Comparison of ENCODE assay signal across 11 cellular contexts in genomic region chr3:72161870-72162617, GRCh38.
DNase-seq lines count a peak whose midpoint lies in the region; ATAC-seq and TF ChIP-seq lines count a peak whose summit lies in the region.
"Had no signal": no experiment of that assay in that cellular context is flagged by ENCODE, and none has a peak within 500 bp of the region (broad histone marks: within the 10 kb centered on the region; RNA-seq: fewer than 3 reads in every experiment).

No MANE protein-coding gene starts in this region.

- TF ChIP-seq CTCF in PC-9 (conservative IDR thresholded peaks at IDR 0.05) (no peak), upper lobe of right lung (IDR thresholded peaks at IDR 0.05) (no peak), type B pancreatic cell (conservative IDR thresholded peaks at IDR 0.05) (no peak)

- H3K36me3 ChIP-seq in PC-9 (ENCODE audit: low read depth) (no peaks in the 10 kb centered on the region), upper lobe of right lung (no peaks in the 10 kb centered on the region), aorta (ENCODE audit: control insufficient read depth in 1 of 2, insufficient read depth in 2 of 2, low read length in 1 of 2) (no peaks in the 10 kb centered on the region)
- H3K36me3 ChIP-seq: neutrophil, tibial artery had no signal

- H3K4me3 ChIP-seq in PC-9 (no peak overlapping the region), upper lobe of right lung (no peak overlapping the region), aorta (ENCODE audit: low read length in 2 of 2) (no peak overlapping the region)
- H3K4me3 ChIP-seq: tibial artery had no signal

- H3K9me3 ChIP-seq in PC-9 (ENCODE audit: insufficient read depth, low read depth) (no peaks in the 10 kb centered on the region), upper lobe of right lung (no peaks in the 10 kb centered on the region), aorta (ENCODE audit: control insufficient read depth, low read length) (no peaks in the 10 kb centered on the region)
- H3K9me3 ChIP-seq: neutrophil, tibial artery had no signal

- H3K27me3 ChIP-seq in PC-9 (ENCODE audit: insufficient read depth, low read depth) (0 out of 2 replicates have a peak, but pooled peaks cover 5% of the 10 kb centered on the region), upper lobe of right lung (no peaks in the 10 kb centered on the region), aorta (ENCODE audit: control insufficient read depth in 1 of 2, insufficient read depth in 2 of 2, low read length in 1 of 2) (no peaks in the 10 kb centered on the region)
- H3K27me3 ChIP-seq: neutrophil, tibial artery had no signal

- H3K9me2 ChIP-seq in PC-9 (ENCODE audit: insufficient read depth) = no peaks in the 10 kb centered on the region

- H3K4me3 Mint-ChIP-seq in type B pancreatic cell = no peak overlapping the region
- H3K4me3 Mint-ChIP-seq: central memory CD8-positive, alpha-beta T cell had no signal

- POLR2A ChIA-PET in PC-9 (lab: Charles Lee; ENCODE audit: unreplicated experiment) = no interaction called here

- intact Hi-C loops in PC-9 (cut with micrococcal nuclease; ENCODE audit: unreplicated experiment) = no loop called here
- intact Hi-C loops in upper lobe of right lung (cut with DNase I) = no loop called here
- intact Hi-C loops in aorta (cut with DNase I) = no loop called here

- H3K27ac ChIP-seq in PC-9 (no peak overlapping the region), upper lobe of right lung (no peak overlapping the region), aorta (ENCODE audit: low read depth in 1 of 2, low read length in 2 of 2) (no peak overlapping the region)
- H3K27ac ChIP-seq: neutrophil, tibial artery had no signal

- H4K20me1 ChIP-seq in PC-9 (ENCODE audit: insufficient read depth) = no peaks in the 10 kb centered on the region

- H3K79me2 ChIP-seq in PC-9 (ENCODE audit: low read depth) = no peaks in the 10 kb centered on the region

- DNase-seq in NCI-H510A treated with DMSO at 0.1 percent for 48 hours (lab: John Stamatoyannopoulos, UW) = peak; percentile 31
- DNase-seq in NCI-H510A (lab: John Stamatoyannopoulos, UW) = no peak
- DNase-seq in PC-9 = no peak
- no peak for DNase-seq in upper lobe of right lung
- DNase-seq in aorta = no peak
- no peak for DNase-seq in type B pancreatic cell (ENCODE audit: extremely low spot score, unreplicated experiment)
- DNase-seq: tibial artery had no signal

- H3K27me3 Mint-ChIP-seq in type B pancreatic cell = peaks cover 14% of the 10 kb centered on the region

- H3K4me2 ChIP-seq in PC-9 = peak overlapping the region; percentile 4; the same call in 1 of the 2 replicates

- peak; percentile 93 for ATAC-seq in esophagus mucosa
- ATAC-seq in upper lobe of right lung = peak; percentile 19
- no peak for ATAC-seq in aorta (ENCODE audit: low FRiP score)
- no peak for ATAC-seq in HG03354 (IDR thresholded peaks at IDR 0.05; ENCODE audit: poor library complexity, severe bottlenecking, unreplicated experiment)

- no TSS peak for BruUV-seq in PC-9 (replicated peaks; lab: Mats Ljungman, UMichigan)

- CTCF ChIA-PET in PC-9 (lab: Charles Lee) = no interaction called here

- H3K4me1 Mint-ChIP-seq in type B pancreatic cell (ENCODE audit: unreplicated experiment) = peaks cover 26% of the 10 kb centered on the region
- H3K4me1 Mint-ChIP-seq: central memory CD8-positive, alpha-beta T cell had no signal

- H3K9me3 Mint-ChIP-seq in type B pancreatic cell = no peaks in the 10 kb centered on the region
- H3K9me3 Mint-ChIP-seq: central memory CD8-positive, alpha-beta T cell had no signal

- WGBS in aorta, 2 donors = 84 to 85% methylated on average over 13 of the region's 13 CpGs

- no peak overlapping the region for H2AFZ ChIP-seq in PC-9

- no peaks in the 10 kb centered on the region for H3F3A ChIP-seq in PC-9 (ENCODE audit: insufficient read depth, low read depth)

- H3K4me1 ChIP-seq in PC-9 (replicated peaks; ENCODE audit: insufficient read depth) (no peaks in the 10 kb centered on the region), upper lobe of right lung (no peaks in the 10 kb centered on the region), aorta (ENCODE audit: control insufficient read depth in 1 of 2, insufficient read depth in 2 of 2, low read length in 2 of 2) (no peaks in the 10 kb centered on the region)
- H3K4me1 ChIP-seq: tibial artery had no signal

- no peak overlapping the region for H3K27ac Mint-ChIP-seq in type B pancreatic cell

- H3K36me3 Mint-ChIP-seq in type B pancreatic cell = no peaks in the 10 kb centered on the region

Comparison
In these comparisons a context has a peak if more than half of its experiments do, and no peak if none do; other contexts are left out.
1. ATAC-seq: peak in esophagus mucosa (single experiment) and upper lobe of right lung (single experiment); none in aorta (single experiment) and HG03354 (single experiment).